ENCODE assay signal across 15 cellular contexts in the genomic region with DNA sequence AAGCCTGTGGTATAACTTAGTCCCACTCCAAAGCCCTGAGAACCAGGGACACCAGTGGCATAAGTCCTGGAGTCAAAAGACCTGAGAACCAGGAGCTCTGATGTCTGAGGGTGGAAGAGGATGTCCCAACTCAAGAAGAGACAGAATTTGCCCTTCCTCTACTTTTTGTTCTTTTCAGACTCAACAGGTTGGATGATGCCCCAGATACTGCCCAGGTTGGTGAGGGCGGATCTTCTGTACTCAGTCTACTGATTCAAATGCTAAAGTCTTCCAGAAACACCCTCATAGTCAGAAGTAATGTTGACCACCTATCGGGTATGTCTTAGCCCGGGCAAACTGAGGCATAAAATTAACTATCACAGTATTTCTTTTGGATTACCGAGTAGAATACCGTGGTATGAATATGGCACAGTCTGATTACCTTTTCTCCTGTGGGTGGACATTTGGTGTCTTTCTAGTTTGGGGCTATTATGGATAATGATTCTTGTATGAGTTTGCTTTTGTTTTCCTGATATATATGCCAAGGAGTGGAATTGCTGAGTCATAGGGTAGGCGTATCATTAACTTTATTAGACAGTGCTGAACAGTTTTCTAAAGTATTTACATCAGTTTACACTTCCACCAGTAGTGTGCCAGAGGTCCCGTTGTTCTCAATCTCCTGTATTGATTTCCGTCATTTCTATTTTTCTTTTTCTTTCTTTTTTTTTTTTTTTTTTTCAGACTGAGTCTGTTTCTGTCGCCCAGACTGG. TPM values are rescaled to one million over a fixed set of nuclear protein-coding genes. Genes with fewer than 3 reads are reported as not detected.
DNase-seq lines count a peak whose midpoint lies in the region; ATAC-seq, FAIRE-seq and TF ChIP-seq lines count a peak whose summit lies in the region.
"Had no signal": no experiment of that assay in that cellular context is flagged by ENCODE, and none has a peak within 500 bp of the region (broad histone marks: within the 10 kb centered on the region; RNA-seq: fewer than 3 reads in every experiment).

No MANE protein-coding gene starts in this region.

- peaks cover 22% of the 10 kb centered on the region for H3K36me3 Mint-ChIP-seq in activated T-helper 17 cell treated with anti-CD3 and anti-CD28 coated beads, Interleukin-2, amount 50 U/mL, for 72 hours (ENCODE audit: low read depth)

- no peaks in the 10 kb centered on the region for H3K79me2 ChIP-seq in ACC112 (ENCODE audit: control insufficient read depth, insufficient read depth, low read length, unreplicated experiment)
- H3K79me2 ChIP-seq in HepG2 (ENCODE audit: insufficient read depth, low read length), result no peaks in the 10 kb centered on the region
- no peaks in the 10 kb centered on the region for H3K79me2 ChIP-seq in smooth muscle cell (ENCODE audit: low read depth)

- H3K9ac ChIP-seq in HepG2 (ENCODE audit: insufficient read depth, low read depth, low read length), result no peak overlapping the region
- H3K9ac ChIP-seq in smooth muscle cell (ENCODE audit: low read depth), result no peak overlapping the region

- no peaks in the 10 kb centered on the region for H3K27me3 Mint-ChIP-seq in activated T-helper 17 cell treated with anti-CD3 and anti-CD28 coated beads, Interleukin-2, amount 50 U/mL, for 72 hours

- H3K27ac ChIP-seq in ACC112 (ENCODE audit: low read depth, low read length), result peak overlapping the region; percentile 36
- no peak overlapping the region for H3K27ac ChIP-seq in HepG2 (ENCODE audit: extremely low read length, insufficient read depth, low read length)
- no peak overlapping the region for H3K27ac ChIP-seq in smooth muscle cell (ENCODE audit: low read depth)
- H3K27ac ChIP-seq: upper lobe of left lung had no signal

- DNase-seq in ELR (ENCODE audit: low read depth) (peak; percentile 13), HepG2 (ENCODE audit: low spot score) (no peak), smooth muscle cell (lab: John Stamatoyannopoulos, UW; ENCODE audit: unreplicated experiment) (no peak)
- DNase-seq: C1 segment of cervical spinal cord; islet precursor cell; NCI-H1092; posterior cingulate gyrus; stimulated activated CD8-positive, alpha-beta memory T cell treated with anti-CD3 and anti-CD28 coated beads, Interleukin-4, amount 100 ng/mL, for 48 hours; upper lobe of left lung had no signal

- no peak overlapping the region for H2AFZ ChIP-seq in ACC112 (ENCODE audit: low read length, unreplicated experiment)
- no peak overlapping the region for H2AFZ ChIP-seq in HepG2 (ENCODE audit: low read length)
- no peak overlapping the region for H2AFZ ChIP-seq in smooth muscle cell (ENCODE audit: low read depth)

- peak overlapping the region; percentile 36 for H3K27ac Mint-ChIP-seq in activated T-helper 17 cell treated with anti-CD3 and anti-CD28 coated beads, Interleukin-2, amount 50 U/mL, for 72 hours

- no peak for TF ChIP-seq EP300 in HepG2 (IDR thresholded peaks at IDR 0.05; ENCODE audit: low read depth in 2 of 2, low read length in 2 of 2)
- no peak for TF ChIP-seq EP300 in HepG2 (CRISPR knock-in tag; IDR thresholded peaks at IDR 0.05; ENCODE audit: borderline replicate concordance)

- CTCF ChIA-PET in HepG2 (lab: Yijun Ruan, JAX; ENCODE audit: low intra/inter-chr PET ratio, low total read pairs), result no interaction called here

- in situ Hi-C loops in HepG2 (cut with HindIII; ENCODE audit: extremely low pct_ligation_motif_present, low pct_unique_long_range_greater_than_20kb), result no loop called here

- TF ChIP-seq CTCF in HepG2 (CRISPR knock-in tag; IDR thresholded peaks at IDR 0.05) (no peak), smooth muscle cell (IDR thresholded peaks at IDR 0.05; ENCODE audit: borderline replicate concordance, insufficient read depth, poor library complexity, severe bottlenecking) (no peak)

- H3K4me3 Mint-ChIP-seq in activated T-helper 17 cell treated with anti-CD3 and anti-CD28 coated beads, Interleukin-2, amount 50 U/mL, for 72 hours, result no peak overlapping the region

- intact Hi-C loops in HepG2 (cut with micrococcal nuclease; ENCODE audit: unreplicated experiment), result no loop called here

- POLR2A ChIA-PET in HepG2 (lab: Yijun Ruan, JAX), result no interaction called here

- H3K4me1 Mint-ChIP-seq in activated T-helper 17 cell treated with anti-CD3 and anti-CD28 coated beads, Interleukin-2, amount 50 U/mL, for 72 hours, result no peaks in the 10 kb centered on the region

- FAIRE-seq in HepG2 (lab: Jason Lieb, UNC), result no peak
- FAIRE-seq: frontal cortex, GM12878 had no signal

- no peak for ATAC-seq in activated T-helper 17 cell treated with anti-CD3 and anti-CD28 coated beads, Interleukin-2, amount 50 U/mL, for 72 hours (replicated peaks)
- ATAC-seq in HepG2 (no peak), HG03159 (IDR thresholded peaks at IDR 0.05; ENCODE audit: unreplicated experiment) (no peak), GM21786 (IDR thresholded peaks at IDR 0.05; ENCODE audit: unreplicated experiment) (no peak)
- ATAC-seq: GM12878 had no signal

- H3K36me3 ChIP-seq in ACC112 (ENCODE audit: insufficient read depth, low read length), result peaks cover 5% of the 10 kb centered on the region; the same call in 1 of the 2 replicates
- peaks cover 1 to 9% of the 10 kb centered on the region in 2 experiments; a peak in 2 of 5 replicates for H3K36me3 ChIP-seq in HepG2 (replicated peaks in 1 of 2; ENCODE audit: control insufficient read depth in 1 of 2, insufficient read depth in 2 of 2, low read length in 2 of 2)
- no peaks in the 10 kb centered on the region for H3K36me3 ChIP-seq in smooth muscle cell (ENCODE audit: low read depth)

- H3K4me2 ChIP-seq in HepG2 (ENCODE audit: low read depth, low read length) (no peak overlapping the region), smooth muscle cell (no peak overlapping the region)

- H3K9me3 ChIP-seq in HepG2 (ENCODE audit: low read length) (no peaks in the 10 kb centered on the region), smooth muscle cell (replicated peaks; ENCODE audit: low read depth) (no peaks in the 10 kb centered on the region)
- H3K9me3 ChIP-seq: upper lobe of left lung had no signal

- H3K4me3 ChIP-seq in ACC112 (ENCODE audit: low read depth, low read length) (no peak overlapping the region), HepG2 (replicated peaks in 1 of 3; ENCODE audit: insufficient read depth in 1 of 3, low read depth in 2 of 3, low read length in 3 of 3) (no peak overlapping the region), smooth muscle cell (no peak overlapping the region)
- H3K4me3 ChIP-seq: GM12878, upper lobe of left lung had no signal

- H3K27me3 ChIP-seq in ACC112 (ENCODE audit: insufficient read depth, low read length) (no peaks in the 10 kb centered on the region), HepG2 (ENCODE audit: control insufficient read depth in 1 of 2, insufficient read depth in 2 of 2, low read length in 2 of 2) (no peaks in the 10 kb centered on the region), smooth muscle cell (ENCODE audit: low read depth) (no peaks in the 10 kb centered on the region)
- H3K27me3 ChIP-seq: upper lobe of left lung had no signal

- peaks cover 11% of the 10 kb centered on the region for H3K4me1 ChIP-seq in ACC112 (ENCODE audit: control insufficient read depth, insufficient read depth, low read length, unreplicated experiment)
- peaks cover 52% of the 10 kb centered on the region for H3K4me1 ChIP-seq in HepG2 (ENCODE audit: insufficient read depth, low read length)
- no peaks in the 10 kb centered on the region for H3K4me1 ChIP-seq in smooth muscle cell (ENCODE audit: low read depth)

- no peaks in the 10 kb centered on the region for H3F3A ChIP-seq in smooth muscle cell (ENCODE audit: low read depth)

- no peak for TF ChIP-seq POLR2A in HepG2 (IDR thresholded peaks at IDR 0.05; ENCODE audit: insufficient read depth in 1 of 2, low read depth in 2 of 2, low read length in 2 of 2)

- no peak for TF ChIP-seq RAD21 in HepG2 (CRISPR knock-in tag; IDR thresholded peaks at IDR 0.05)

- H4K20me1 ChIP-seq in HepG2 (ENCODE audit: insufficient read depth, low read length) (no peaks in the 10 kb centered on the region), smooth muscle cell (ENCODE audit: low read depth) (no peaks in the 10 kb centered on the region)

- H3K9me3 Mint-ChIP-seq in activated T-helper 17 cell treated with anti-CD3 and anti-CD28 coated beads, Interleukin-2, amount 50 U/mL, for 72 hours, result no peaks in the 10 kb centered on the region

- 89% methylated on average over 9 of the region's 9 CpGs for WGBS in HepG2 (ENCODE audit: low lambda C conversion rate)
- 93% methylated on average over 9 of the region's 9 CpGs for WGBS in smooth muscle cell (ENCODE audit: low lambda C conversion rate)

- no TSS peak for BruUV-seq in HepG2 (replicated peaks; lab: Mats Ljungman, UMichigan)

TF ChIP-seq in HepG2, 621 proteins besides CTCF, POLR2A, EP300 and RAD21:
- TF ChIP-seq HMGA1 (CRISPR knock-in tag; conservative IDR thresholded peaks at IDR 0.05), result no peak
- TF ChIP-seq NFE2L2 (IDR thresholded peaks at IDR 0.05; ENCODE audit: low read length), result peak; percentile 87
- TF ChIP-seq MAFK (conservative IDR thresholded peaks at IDR 0.05 in 1 of 2, IDR thresholded peaks at IDR 0.05 in 1 of 2; ENCODE audit: low read length in 2 of 2), result peak; percentile 35 to 51; a peak in 3 of 4 replicates

RNA-seq across cellular contexts. Expression of a gene that starts 3.2 kb away (rescaled TPM):
- 10 to 100 TPM; 23.3 to 30.3 TPM for total RNA-seq in activated T-helper 17 cell treated with anti-CD3 and anti-CD28 coated beads, Interleukin-2, amount 50 U/mL, for 72 hours
- total RNA-seq in HepG2 (2016; rRNA removed; fragmentation: Illumina TruSeq; extraction: Trizol) (14.1 and 18.5 TPM in 2 replicates), smooth muscle cell (2.0 and 3.6 TPM in 2 replicates)
- total RNA-seq in HepG2 (2016; cell fraction: cytosol; rRNA removed; fragmentation: Illumina TruSeq; extraction: Trizol; ENCODE audit: low read depth), result 3.7 and 3.8 TPM in 2 replicates
- total RNA-seq in HepG2 (2016; cell fraction: insoluble cytoplasmic fraction; rRNA removed; fragmentation: Illumina TruSeq; extraction: Trizol), result 13.0 and 16.8 TPM in 2 replicates
- 5.9 and 7.0 TPM in 2 replicates for total RNA-seq in HepG2 (2016; cell fraction: membrane; rRNA removed; fragmentation: Illumina TruSeq; extraction: Trizol)
- 7.2 and 7.5 TPM in 2 replicates for total RNA-seq in HepG2 (2016; cell fraction: nucleus; rRNA removed; fragmentation: Illumina TruSeq; extraction: Trizol)
- polyA plus RNA-seq in HepG2 (2011; rRNA removed) (3.8 and 5.1 TPM in 2 replicates), smooth muscle cell (4.4 and 5.3 TPM in 2 replicates)
- 2.9 and 3.2 TPM in 2 replicates for polyA plus RNA-seq in HepG2 (2011; cell fraction: cytosol; rRNA removed)
- 2.7 and 2.8 TPM in 2 replicates for polyA plus RNA-seq in HepG2 (2011; cell fraction: nucleus; rRNA removed)
- 2.8 and 5.6 TPM in 2 replicates for polyA plus RNA-seq in HepG2 (2012)
- polyA plus RNA-seq in HepG2 (2016; cell fraction: cytosol; fragmentation: Illumina TruSeq; extraction: Trizol; ENCODE audit: low read depth), result 2.5 and 2.9 TPM in 2 replicates
- 19.0 and 20.6 TPM in 2 replicates for polyA plus RNA-seq in HepG2 (2016; cell fraction: insoluble cytoplasmic fraction; fragmentation: Illumina TruSeq; extraction: Trizol; ENCODE audit: low read depth)
- polyA plus RNA-seq in HepG2 (2016; cell fraction: membrane; fragmentation: Illumina TruSeq; extraction: Trizol; ENCODE audit: low read depth), result 4.3 and 4.9 TPM in 2 replicates
- 11.3 and 12.9 TPM in 2 replicates for polyA plus RNA-seq in HepG2 (2016; cell fraction: nucleus; fragmentation: Illumina TruSeq; extraction: Trizol; ENCODE audit: insufficient read depth, low read depth)
- polyA minus RNA-seq in HepG2 (2011; rRNA and poly(A)+ RNA removed; ENCODE audit: low replicate concordance), result 8.1 and 17.0 TPM in 2 replicates
- polyA minus RNA-seq in HepG2 (2011; cell fraction: cytosol; rRNA and poly(A)+ RNA removed), result 3.2 and 4.6 TPM in 2 replicates
- polyA minus RNA-seq in HepG2 (2011; cell fraction: nucleus; rRNA and poly(A)+ RNA removed), result 4.7 and 4.8 TPM in 2 replicates
